In genomic region chr17:28335201-28335958, GRCh38 we compare ENCODE assay signal across 8 cellular contexts. TPM values are rescaled to one million over a fixed set of nuclear protein-coding genes. Genes with fewer than 3 reads are reported as not detected.
DNase-seq lines count a peak whose midpoint lies in the region; ATAC-seq lines count a peak whose summit lies in the region.

Gene IFT20, minus strand, starts transcription at chr17:28335472. Its CDS starts 3,487 bp downstream, at chr17:28331985.
Gene TNFAIP1, plus strand, starts transcription at chr17:28335761. Its CDS starts 3,761 bp downstream, at chr17:28339522.

- ATAC-seq in GM19023 (IDR thresholded peaks at IDR 0.05; ENCODE audit: unreplicated experiment) = peak; percentile 95
- peak; percentile 97 for ATAC-seq in HG03280 (IDR thresholded peaks at IDR 0.05; ENCODE audit: unreplicated experiment)

- H3K36me3 Mint-ChIP-seq in immature natural killer cell = peaks cover 0 to 9% (median 0%) of the 10 kb centered on the region in 3 donors

- peak within 1 kb of the TSS; percentile 94 to 97 (median 95) for H3K4me3 Mint-ChIP-seq in immature natural killer cell

- peak within 1 kb of the TSS; percentile 81 to 96 (median 93) for H3K27ac Mint-ChIP-seq in immature natural killer cell

- H3K4me1 Mint-ChIP-seq in immature natural killer cell = peaks cover 41 to 53% of the 10 kb centered on the region in 2 donors

- peaks cover 0 to 1% (median 0%) of the 10 kb centered on the region in 6 donors for H3K9me3 Mint-ChIP-seq in immature natural killer cell

- DNase-seq in AG08396 (ENCODE audit: low spot score) (peak; percentile 96), NCI-H345 treated with DMSO at 0.1 percent for 48 hours (lab: John Stamatoyannopoulos, UW; ENCODE audit: unreplicated experiment) (peak; percentile 99), immature natural killer cell (peak; percentile 97 to 98 (median 98)), smooth muscle cell of the brain vasculature (ENCODE audit: low read depth, low spot score) (peak; percentile 100)
- DNase-seq in activated CD4-positive, CD25-positive, alpha-beta regulatory T cell (lab: John Stamatoyannopoulos, UW) = peak; percentile 88 to 96 (median 93)
- peak; percentile 99 for DNase-seq in central memory CD4-positive, alpha-beta T cell

- peaks cover 2 to 10% (median 3%) of the 10 kb centered on the region in 3 donors for H3K27me3 Mint-ChIP-seq in immature natural killer cell (ENCODE audit: low read depth in 3 of 3)

RNA-seq across cellular contexts. Expression of gene IFT20, which starts in this region (rescaled TPM):
- polyA plus RNA-seq in immature natural killer cell = 10 to 100 TPM; 51.1 to 70.4 (median 53.0) TPM

RNA-seq across cellular contexts. Expression of gene TNFAIP1, which starts in this region (rescaled TPM):
- 10 to 100 TPM in 1 of 3 donors, 1 to 10 TPM in 2; 4.7 to 11.6 (median 6.7) TPM for polyA plus RNA-seq in immature natural killer cell

Comparison
In these comparisons a context has a peak if more than half of its experiments do, and no peak if none do; other contexts are left out.
1. Peak in every context shown above with its lines: DNase-seq and ATAC-seq.